In the genomic region with DNA sequence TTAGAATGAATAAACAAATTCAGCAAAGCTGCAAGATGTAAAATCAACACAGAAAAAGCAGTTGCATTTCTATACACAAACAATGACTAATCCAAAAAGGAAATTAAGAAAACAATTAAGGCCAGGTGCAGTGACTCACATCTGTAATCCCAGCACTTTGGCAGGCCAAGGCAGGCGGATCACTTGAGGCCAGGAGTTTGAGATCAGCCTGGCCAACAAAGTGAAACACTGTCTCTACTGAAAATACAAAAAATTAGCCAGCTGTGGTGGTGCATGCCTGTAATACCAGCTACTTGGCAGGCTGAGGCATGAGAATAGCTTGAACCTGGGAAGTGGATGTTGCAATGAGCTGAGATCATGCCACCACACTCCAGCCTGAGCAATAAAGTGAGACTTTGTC, we compare ENCODE assay signal across 18 cellular contexts. TPM values are rescaled to one million over a fixed set of nuclear protein-coding genes. Genes with fewer than 3 reads are reported as not detected.
DNase-seq lines count a peak whose midpoint lies in the region; ATAC-seq lines count a peak whose summit lies in the region.
"Had no signal": no experiment of that assay in that cellular context is flagged by ENCODE, and none has a peak within 500 bp of the region (broad histone marks: within the 10 kb centered on the region; RNA-seq: fewer than 3 reads in every experiment).

No MANE protein-coding gene starts in this region.

- no peak overlapping the region for H3K27ac Mint-ChIP-seq in stimulated activated effector memory CD8-positive, alpha-beta T cell treated with anti-CD3 and anti-CD28 coated beads, Interleukin-12 subunit alpha, Interleukin-12 subunit beta, amount 100 ng/mL, for 72 hours
- H3K27ac Mint-ChIP-seq in activated CD4-positive, alpha-beta T cell treated with anti-CD3 and anti-CD28 coated beads, Interleukin-2, amount 10 ng/mL, durations not matched to agents 7 days and 5 days = no peak overlapping the region
- H3K27ac Mint-ChIP-seq: activated naive CD8-positive, alpha-beta T cell treated with anti-CD3 and anti-CD28 coated beads for 36 hours had no signal

- POLR2A ChIA-PET in activated CD4-positive, alpha-beta T cell treated with anti-CD3 and anti-CD28 coated beads, Interleukin-2, amount 10 ng/mL, durations not matched to agents 7 days and 5 days (lab: Charles Lee) = no interaction called here

- DNase-seq in HCEC 1CT (peak; percentile 59), T1000 (lab: John Stamatoyannopoulos, UW) (peak; percentile 33), skeletal muscle cell (ENCODE audit: low read depth) (peak; percentile 25), NCI-H2107 (lab: John Stamatoyannopoulos, UW) (no peak), NCI-H1105 (lab: John Stamatoyannopoulos, UW) (no peak)
- DNase-seq in stimulated activated effector memory CD8-positive, alpha-beta T cell treated with anti-CD3 and anti-CD28 coated beads, Interleukin-12 subunit alpha, Interleukin-12 subunit beta, amount 100 ng/mL, for 72 hours (ENCODE audit: low spot score in 2 of 2) = no peak
- DNase-seq in activated CD4-positive, alpha-beta T cell treated with anti-CD3 and anti-CD28 coated beads, Interleukin-2, amount 10 ng/mL, durations not matched to agents 7 days and 5 days = no peak
- DNase-seq: activated CD4-positive, alpha-beta T cell treated with anti-CD3 and anti-CD28 coated beads, Interleukin-2, amount 50 U/mL, for 1 hour; activated naive CD8-positive, alpha-beta T cell treated with anti-CD3 and anti-CD28 coated beads for 36 hours; activated T-cell treated with anti-CD3 and anti-CD28 coated beads, Interleukin-2, amount 50 U/mL, for 1 hour; DND-41; NCI-H1930; NCI-H526 treated with DMSO at 0.1 percent for 48 hours; substantia nigra had no signal

- no peaks in the 10 kb centered on the region for H3K9me3 Mint-ChIP-seq in stimulated activated effector memory CD8-positive, alpha-beta T cell treated with anti-CD3 and anti-CD28 coated beads, Interleukin-12 subunit alpha, Interleukin-12 subunit beta, amount 100 ng/mL, for 72 hours
- no peaks in the 10 kb centered on the region for H3K9me3 Mint-ChIP-seq in activated CD4-positive, alpha-beta T cell treated with anti-CD3 and anti-CD28 coated beads, Interleukin-2, amount 10 ng/mL, durations not matched to agents 7 days and 5 days
- H3K9me3 Mint-ChIP-seq: activated naive CD8-positive, alpha-beta T cell treated with anti-CD3 and anti-CD28 coated beads for 36 hours had no signal

- H3K36me3 Mint-ChIP-seq in stimulated activated effector memory CD8-positive, alpha-beta T cell treated with anti-CD3 and anti-CD28 coated beads, Interleukin-12 subunit alpha, Interleukin-12 subunit beta, amount 100 ng/mL, for 72 hours = peaks cover 55% of the 10 kb centered on the region
- H3K36me3 Mint-ChIP-seq in activated CD4-positive, alpha-beta T cell treated with anti-CD3 and anti-CD28 coated beads, Interleukin-2, amount 10 ng/mL, durations not matched to agents 7 days and 5 days (ENCODE audit: low read depth) = peaks cover 40% of the 10 kb centered on the region

- ATAC-seq in esophagus mucosa = peak; percentile 72
- ATAC-seq in stimulated activated effector memory CD8-positive, alpha-beta T cell treated with anti-CD3 and anti-CD28 coated beads, Interleukin-12 subunit alpha, Interleukin-12 subunit beta, amount 100 ng/mL, for 72 hours = no peak
- ATAC-seq: GM12878, left lobe of liver had no signal

- H3K4me1 Mint-ChIP-seq in stimulated activated effector memory CD8-positive, alpha-beta T cell treated with anti-CD3 and anti-CD28 coated beads, Interleukin-12 subunit alpha, Interleukin-12 subunit beta, amount 100 ng/mL, for 72 hours = peaks cover 12% of the 10 kb centered on the region
- peaks cover 19% of the 10 kb centered on the region for H3K4me1 Mint-ChIP-seq in activated CD4-positive, alpha-beta T cell treated with anti-CD3 and anti-CD28 coated beads, Interleukin-2, amount 10 ng/mL, durations not matched to agents 7 days and 5 days

- H3K4me3 ChIP-seq in skeletal muscle cell (ENCODE audit: low read depth, low read length) = no peak overlapping the region
- H3K4me3 ChIP-seq: GM12878 had no signal

- no peak overlapping the region for H3K4me3 Mint-ChIP-seq in stimulated activated effector memory CD8-positive, alpha-beta T cell treated with anti-CD3 and anti-CD28 coated beads, Interleukin-12 subunit alpha, Interleukin-12 subunit beta, amount 100 ng/mL, for 72 hours
- H3K4me3 Mint-ChIP-seq in activated CD4-positive, alpha-beta T cell treated with anti-CD3 and anti-CD28 coated beads, Interleukin-2, amount 10 ng/mL, durations not matched to agents 7 days and 5 days = no peak overlapping the region
- H3K4me3 Mint-ChIP-seq: activated naive CD8-positive, alpha-beta T cell treated with anti-CD3 and anti-CD28 coated beads for 36 hours had no signal

- CTCF ChIA-PET in activated CD4-positive, alpha-beta T cell treated with anti-CD3 and anti-CD28 coated beads, Interleukin-2, amount 10 ng/mL, durations not matched to agents 7 days and 5 days (lab: Charles Lee) = interaction anchor here (1.8 to 2.6 kb wide), 2 partner anchors 11 to 28 kb away, joined by 5 to 12 read pairs; no protein-coding TSS in a partner anchor

- no peaks in the 10 kb centered on the region for H3K27me3 Mint-ChIP-seq in activated CD4-positive, alpha-beta T cell treated with anti-CD3 and anti-CD28 coated beads, Interleukin-2, amount 10 ng/mL, durations not matched to agents 7 days and 5 days
- H3K27me3 Mint-ChIP-seq: activated naive CD8-positive, alpha-beta T cell treated with anti-CD3 and anti-CD28 coated beads for 36 hours had no signal

RNA-seq across cellular contexts. Expression of gene THEM4, which starts 22.3 kb away (rescaled TPM):
- total RNA-seq in esophagus mucosa = 4.8 TPM
- total RNA-seq in activated CD4-positive, alpha-beta T cell treated with anti-CD3 and anti-CD28 coated beads, Interleukin-2, amount 10 ng/mL, durations not matched to agents 7 days and 5 days = 10 to 100 TPM; 33.5 to 34.0 TPM

RNA-seq across cellular contexts. Expression of gene THEM5, which starts 33.5 kb away (rescaled TPM):
- 0.32 TPM for total RNA-seq in esophagus mucosa
- total RNA-seq in activated CD4-positive, alpha-beta T cell treated with anti-CD3 and anti-CD28 coated beads, Interleukin-2, amount 10 ng/mL, durations not matched to agents 7 days and 5 days = not detected
- total RNA-seq: activated naive CD8-positive, alpha-beta T cell treated with anti-CD3 and anti-CD28 coated beads for 36 hours; cerebellum; GM12878; left lobe of liver had no signal

RNA-seq across cellular contexts. Expression of gene C2CD4D, which starts 47.4 kb away (rescaled TPM):
- 0.24 TPM for total RNA-seq in esophagus mucosa
- 1 to 10 TPM in 1 of 2 experiments, under 1 TPM in 1; 0.89 to 1.1 TPM for total RNA-seq in activated CD4-positive, alpha-beta T cell treated with anti-CD3 and anti-CD28 coated beads, Interleukin-2, amount 10 ng/mL, durations not matched to agents 7 days and 5 days
- total RNA-seq: cerebellum, left lobe of liver had no signal

RNA-seq across cellular contexts. Expression of gene RORC, which starts 55.4 kb away (rescaled TPM):
- total RNA-seq in esophagus mucosa = 1.2 TPM
- 1 to 10 TPM; 7.3 to 7.5 TPM for total RNA-seq in activated CD4-positive, alpha-beta T cell treated with anti-CD3 and anti-CD28 coated beads, Interleukin-2, amount 10 ng/mL, durations not matched to agents 7 days and 5 days
- total RNA-seq: GM12878 had no signal

Comparison
In these comparisons a context has a peak if more than half of its experiments do, and no peak if none do; other contexts are left out.
1. DNase-seq: peak in HCEC 1CT (single experiment), T1000 (single experiment) and skeletal muscle cell (single experiment); none in NCI-H2107 (single experiment), stimulated activated effector memory CD8-positive, alpha-beta T cell treated with anti-CD3 and anti-CD28 coated beads, Interleukin-12 subunit alpha, Interleukin-12 subunit beta, amount 100 ng/mL, for 72 hours (0 of 2), NCI-H1105 (single experiment) and activated CD4-positive, alpha-beta T cell treated with anti-CD3 and anti-CD28 coated beads, Interleukin-2, amount 10 ng/mL, durations not matched to agents 7 days and 5 days (single experiment).